Comparison of ENCODE assay signal across 1 cellular context in the genomic region with DNA sequence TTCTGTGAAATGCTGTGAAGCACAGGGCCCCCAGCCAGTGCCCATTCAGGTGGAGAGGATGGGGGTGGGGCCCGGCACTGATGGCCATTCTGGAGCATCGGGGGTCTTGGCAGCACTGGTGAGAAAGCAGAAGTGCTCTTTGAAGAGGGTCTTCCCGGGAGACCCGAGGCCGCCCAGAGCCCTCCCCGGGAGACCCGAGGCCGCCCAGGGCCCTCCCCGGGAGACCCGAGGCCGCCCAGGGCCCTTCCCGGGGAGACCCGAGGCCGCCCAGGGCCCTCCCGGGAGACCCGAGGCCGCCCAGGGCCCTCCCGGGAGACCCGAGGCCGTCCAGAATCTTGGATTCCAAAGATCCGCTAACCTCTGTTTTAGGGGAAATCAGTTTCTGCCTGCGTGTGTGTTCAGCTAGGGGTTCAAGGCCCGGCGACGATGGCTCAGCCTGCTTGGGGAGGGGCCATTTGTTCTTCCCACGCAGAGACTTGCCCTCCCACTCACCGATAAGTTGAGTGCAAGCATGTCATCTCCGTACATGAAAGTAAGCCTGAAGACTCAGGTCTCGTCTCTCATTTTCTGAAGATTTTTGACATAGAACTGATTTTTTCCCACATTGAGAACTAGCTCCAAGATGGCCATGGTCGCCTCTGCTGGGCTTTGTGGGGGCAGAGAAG.
TF ChIP-seq lines count a peak whose summit lies in the region.

No MANE protein-coding gene starts in this region.

TF ChIP-seq in HepG2, 621 proteins besides CTCF, POLR2A, EP300 and RAD21:
- TF ChIP-seq AGO2 (optimal IDR thresholded peaks at IDR 0.05; ENCODE audit: low read depth, low read length) (peak; percentile 19), RBFOX2 (IDR thresholded peaks at IDR 0.05; ENCODE audit: low read depth, low read length) (peak; percentile 32; the same call in 1 of the 2 replicates)
- TF ChIP-seq, protein P1, sequence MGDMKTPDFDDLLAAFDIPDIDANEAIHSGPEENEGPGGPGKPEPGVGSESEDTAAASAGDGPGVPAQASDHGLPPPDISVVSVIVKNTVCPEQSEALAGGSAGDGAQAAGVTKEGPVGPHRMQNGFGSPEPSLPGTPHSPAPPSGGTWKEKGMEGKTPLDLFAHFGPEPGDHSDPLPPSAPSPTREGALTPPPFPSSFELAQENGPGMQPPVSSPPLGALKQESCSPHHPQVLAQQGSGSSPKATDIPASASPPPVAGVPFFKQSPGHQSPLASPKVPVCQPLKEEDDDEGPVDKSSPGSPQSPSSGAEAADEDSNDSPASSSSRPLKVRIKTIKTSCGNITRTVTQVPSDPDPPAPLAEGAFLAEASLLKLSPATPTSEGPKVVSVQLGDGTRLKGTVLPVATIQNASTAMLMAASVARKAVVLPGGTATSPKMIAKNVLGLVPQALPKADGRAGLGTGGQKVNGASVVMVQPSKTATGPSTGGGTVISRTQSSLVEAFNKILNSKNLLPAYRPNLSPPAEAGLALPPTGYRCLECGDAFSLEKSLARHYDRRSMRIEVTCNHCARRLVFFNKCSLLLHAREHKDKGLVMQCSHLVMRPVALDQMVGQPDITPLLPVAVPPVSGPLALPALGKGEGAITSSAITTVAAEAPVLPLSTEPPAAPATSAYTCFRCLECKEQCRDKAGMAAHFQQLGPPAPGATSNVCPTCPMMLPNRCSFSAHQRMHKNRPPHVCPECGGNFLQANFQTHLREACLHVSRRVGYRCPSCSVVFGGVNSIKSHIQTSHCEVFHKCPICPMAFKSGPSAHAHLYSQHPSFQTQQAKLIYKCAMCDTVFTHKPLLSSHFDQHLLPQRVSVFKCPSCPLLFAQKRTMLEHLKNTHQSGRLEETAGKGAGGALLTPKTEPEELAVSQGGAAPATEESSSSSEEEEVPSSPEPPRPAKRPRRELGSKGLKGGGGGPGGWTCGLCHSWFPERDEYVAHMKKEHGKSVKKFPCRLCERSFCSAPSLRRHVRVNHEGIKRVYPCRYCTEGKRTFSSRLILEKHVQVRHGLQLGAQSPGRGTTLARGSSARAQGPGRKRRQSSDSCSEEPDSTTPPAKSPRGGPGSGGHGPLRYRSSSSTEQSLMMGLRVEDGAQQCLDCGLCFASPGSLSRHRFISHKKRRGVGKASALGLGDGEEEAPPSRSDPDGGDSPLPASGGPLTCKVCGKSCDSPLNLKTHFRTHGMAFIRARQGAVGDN (CRISPR knock-in tag; IDR thresholded peaks at IDR 0.05), result no peak
